Comparison of ENCODE assay signal across 8 cellular contexts in the genomic region with DNA sequence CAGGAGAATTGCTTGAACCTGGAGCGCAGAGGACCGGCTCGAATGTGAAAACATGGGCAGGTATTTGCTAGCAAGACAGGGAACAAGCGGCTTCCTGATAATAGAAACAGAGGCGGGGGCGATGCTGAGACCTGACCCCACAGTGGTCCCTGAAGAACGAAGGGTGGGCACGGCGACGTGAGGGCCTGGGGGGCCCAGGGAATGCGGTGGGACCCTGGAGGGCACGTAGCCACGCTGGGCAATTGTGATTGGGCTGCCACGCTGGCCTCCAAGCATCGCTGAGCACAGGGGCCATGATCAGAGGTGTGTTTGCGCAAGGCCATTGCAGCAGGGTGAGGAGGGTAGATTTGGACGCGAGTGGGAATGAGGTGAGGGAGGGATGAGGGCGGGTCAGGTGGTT.
"Had no signal": no experiment of that assay in that cellular context is flagged by ENCODE, and none has a peak within 500 bp of the region (broad histone marks: within the 10 kb centered on the region; RNA-seq: fewer than 3 reads in every experiment).

No MANE protein-coding gene starts in this region.

- DNase-seq: GDM1, GF-D8 had no signal

- H3K4me3 ChIP-seq: GM12878 had no signal

- FAIRE-seq: G401.6, GM12878, GM12891, GM12892, GM18507, GM19239 had no signal

- ATAC-seq: GM12878 had no signal
